In genomic region chr19:18224525-18225354, GRCh38 we compare ENCODE assay signal across 8 cellular contexts. TPM values are rescaled to one million over a fixed set of nuclear protein-coding genes. Genes with fewer than 3 reads are reported as not detected.
A peak's percentile ranks its signal among the peaks of the same experiment; 100 is the strongest.
DNase-seq lines count a peak whose midpoint lies in the region; ATAC-seq and FAIRE-seq lines count a peak whose summit lies in the region.

No MANE protein-coding gene starts in this region.

- peaks cover 20% of the 10 kb centered on the region for H3K4me1 ChIP-seq in mesenchymal stem cell (ENCODE audit: control insufficient read depth, insufficient read depth, low read depth, low read length)

- no peak overlapping the region for H3K14ac ChIP-seq in mesenchymal stem cell (ENCODE audit: low read length in 2 of 2)

- no peak overlapping the region for H2BK120ac ChIP-seq in mesenchymal stem cell (ENCODE audit: low read depth, low read length)

- H2BK12ac ChIP-seq in mesenchymal stem cell (ENCODE audit: low read length in 2 of 2): no peak overlapping the region

- H4K8ac ChIP-seq in mesenchymal stem cell (ENCODE audit: low read length): peak overlapping the region; percentile 96

- H3K4ac ChIP-seq in mesenchymal stem cell (ENCODE audit: low read depth in 1 of 2, low read length in 2 of 2): peak overlapping the region; percentile 66 to 88

- no peaks in the 10 kb centered on the region for H3K9me3 ChIP-seq in mesenchymal stem cell (ENCODE audit: control insufficient read depth, low read length)

- 8% methylated on average over 81 of the region's 81 CpGs for WGBS in mesenchymal stem cell

- peak overlapping the region; percentile 84 for H2AFZ ChIP-seq in mesenchymal stem cell (ENCODE audit: low read depth, low read length)

- DNase-seq in CD1c-positive myeloid dendritic cell (ENCODE audit: extremely low spot score) (peak; percentile 98), HPDE6-E6E7 (ENCODE audit: extremely low spot score) (peak; percentile 96), NOMO-1 (lab: John Stamatoyannopoulos, UW; ENCODE audit: unreplicated experiment in 2 of 2) (peak; percentile 93 to 97), mesenchymal stem cell (peak; percentile 98)
- DNase-seq in activated CD8-positive, alpha-beta memory T cell treated with anti-CD3 and anti-CD28 coated beads, Interleukin-2, amount 50 U/mL, for 1 hour (ENCODE audit: extremely low read depth): peak; percentile 52
- DNase-seq in stimulated activated CD4-positive, alpha-beta T cell treated with anti-CD3 and anti-CD28 coated beads, TNF-alpha, amount 100 ng/mL, for 48 hours (ENCODE audit: low read depth in 3 of 3): peak; percentile 89 to 94 (median 92)

- no peak overlapping the region for H3K23ac ChIP-seq in mesenchymal stem cell (ENCODE audit: low read length in 2 of 2)

- peaks cover 33 to 43% of the 10 kb centered on the region in 2 experiments for H3K27me3 ChIP-seq in mesenchymal stem cell (ENCODE audit: control insufficient read depth in 1 of 2, insufficient read depth in 1 of 2, low read length in 2 of 2)

- no peak overlapping the region for H2AK5ac ChIP-seq in mesenchymal stem cell (ENCODE audit: low read length, severe bottlenecking)

- peak overlapping the region; percentile 75 for H3K9ac ChIP-seq in mesenchymal stem cell (ENCODE audit: low read length)

- H3K18ac ChIP-seq in mesenchymal stem cell (ENCODE audit: low read depth in 1 of 2, low read length in 2 of 2): peak overlapping the region; percentile 60 to 68

- H2BK5ac ChIP-seq in mesenchymal stem cell (ENCODE audit: low read depth, low read length, poor library complexity, severe bottlenecking): no peak overlapping the region

- peak overlapping the region; percentile 54 for H2BK15ac ChIP-seq in mesenchymal stem cell (ENCODE audit: low read depth, poor library complexity, severe bottlenecking)

- no peaks in the 10 kb centered on the region for H3K79me1 ChIP-seq in mesenchymal stem cell (replicated peaks; ENCODE audit: low read length, poor library complexity, severe bottlenecking)

- H4K91ac ChIP-seq in mesenchymal stem cell (ENCODE audit: low read length): peak overlapping the region; percentile 22

- H3K36me3 ChIP-seq in mesenchymal stem cell (ENCODE audit: control insufficient read depth in 1 of 2, insufficient read depth in 2 of 2, low read depth in 1 of 2, low read length in 2 of 2): no peaks in the 10 kb centered on the region

- peak overlapping the region; percentile 38 to 72 for H3K4me3 ChIP-seq in mesenchymal stem cell (ENCODE audit: insufficient read depth in 1 of 2, low read depth in 1 of 2, low read length in 2 of 2)

- H3K4me2 ChIP-seq in mesenchymal stem cell (ENCODE audit: low read length, poor library complexity, severe bottlenecking): peak overlapping the region; percentile 76

- peak; percentile 67 for ATAC-seq in GM19468 (IDR thresholded peaks at IDR 0.05; ENCODE audit: extremely low read depth, unreplicated experiment)

- H3K27ac ChIP-seq in mesenchymal stem cell (ENCODE audit: low read length, poor library complexity, severe bottlenecking): no peak overlapping the region

- FAIRE-seq in endometrium (lab: Jason Lieb, UNC): peak; percentile 98

RNA-seq across cellular contexts. Expression of gene PDE4C, which starts 1.5 kb away (rescaled TPM):
- polyA plus RNA-seq in mesenchymal stem cell (2013, experiment 1 of 2): 0.04 TPM
- not detected for polyA plus RNA-seq in mesenchymal stem cell (2013, experiment 2 of 2)

RNA-seq across cellular contexts. Expression of gene RAB3A, which starts 20.9 kb away (rescaled TPM):
- polyA plus RNA-seq in mesenchymal stem cell (2013, experiment 1 of 2): 5.6 TPM
- 5.8 TPM for polyA plus RNA-seq in mesenchymal stem cell (2013, experiment 2 of 2)

RNA-seq across cellular contexts. Expression of gene MPV17L2, which starts 31.7 kb away (rescaled TPM):
- 19.7 TPM for polyA plus RNA-seq in mesenchymal stem cell (2013, experiment 1 of 2)
- 20.2 TPM for polyA plus RNA-seq in mesenchymal stem cell (2013, experiment 2 of 2)

RNA-seq across cellular contexts. Expression of gene IQCN, which starts 49.5 kb away (rescaled TPM):
- 0.30 TPM for polyA plus RNA-seq in mesenchymal stem cell (2013, experiment 1 of 2)
- 0.33 TPM for polyA plus RNA-seq in mesenchymal stem cell (2013, experiment 2 of 2)

RNA-seq across cellular contexts. Expression of gene IFI30, which starts 51.1 kb away (rescaled TPM):
- 28.4 TPM for polyA plus RNA-seq in mesenchymal stem cell (2013, experiment 1 of 2)
- 27.7 TPM for polyA plus RNA-seq in mesenchymal stem cell (2013, experiment 2 of 2)
